In the genomic region with DNA sequence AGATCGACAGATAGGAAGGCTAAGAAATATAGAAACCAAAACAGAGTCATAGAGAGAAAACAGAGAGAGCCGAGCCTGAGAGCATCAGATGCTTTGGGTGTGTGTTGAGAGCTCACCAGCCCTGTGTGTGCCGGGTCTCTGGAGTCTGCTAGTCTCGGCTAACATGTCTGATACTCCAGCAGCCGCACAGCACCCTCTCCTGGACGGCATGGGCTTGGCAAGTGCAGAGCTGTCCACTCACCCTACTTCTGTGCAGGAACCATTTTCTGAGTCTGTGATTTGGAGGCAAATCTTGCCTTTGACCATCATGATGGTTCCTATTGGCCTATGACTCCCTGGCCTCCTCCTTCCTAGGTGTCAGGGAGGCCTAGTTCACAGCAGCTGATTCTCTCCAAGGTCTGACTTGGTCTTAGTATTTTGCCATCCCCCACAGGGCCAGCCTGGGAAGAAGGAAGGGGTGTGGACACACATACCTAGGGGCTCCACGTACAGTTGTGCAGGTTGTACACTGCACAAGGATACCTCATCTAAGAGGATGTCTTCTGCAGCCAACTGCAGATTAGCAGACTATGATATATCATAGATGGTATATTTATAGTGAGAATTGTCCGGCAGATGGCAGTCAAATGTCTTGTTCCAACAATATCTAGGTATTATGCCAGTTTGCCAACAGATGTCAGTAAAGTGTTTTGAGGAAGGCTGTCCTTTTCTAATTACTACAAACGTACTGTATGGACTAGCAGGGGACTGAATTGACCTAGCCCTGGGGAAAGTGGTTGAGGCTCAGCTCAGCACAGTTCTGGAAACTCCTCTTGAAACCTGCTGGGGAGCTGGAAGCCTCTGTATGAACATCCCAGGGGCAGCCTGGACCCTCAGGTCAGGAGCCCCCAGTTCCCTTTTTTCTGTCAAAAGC, we compare ENCODE assay signal across 8 cellular contexts. TPM values are rescaled to one million over a fixed set of nuclear protein-coding genes. Genes with fewer than 3 reads are reported as not detected.
DNase-seq lines count a peak whose midpoint lies in the region; ATAC-seq and TF ChIP-seq lines count a peak whose summit lies in the region.

No MANE protein-coding gene starts in this region.

- peak overlapping the region in 3 of 4 donors; percentile 27 to 66 (median 47) for H3K27ac ChIP-seq in body of pancreas

- no peak for TF ChIP-seq POLR2A in body of pancreas (IDR thresholded peaks at IDR 0.05)

- CTCF ChIA-PET in AG04449 (lab: Yijun Ruan, JAX) = interaction anchor here (0.6 to 27.6 kb wide), 94 partner anchors 8 to 352 kb away, joined by 3 to 1706 read pairs (median 4); a partner anchor contains a TSS

- no peaks in the 10 kb centered on the region for H3K27me3 ChIP-seq in body of pancreas

- WGBS in body of pancreas, 2 donors = 2 to 3% methylated on average over 9 of the region's 9 CpGs

- TF ChIP-seq CTCF in AG04449 (IDR thresholded peaks at IDR 0.05; ENCODE audit: insufficient read depth, low read length, missing control alignments) (peak; percentile 96), body of pancreas (IDR thresholded peaks at IDR 0.05) (peak; percentile 51 to 97 (median 96))

- H3K4me1 ChIP-seq in body of pancreas = peaks cover 33% of the 10 kb centered on the region

- no peak overlapping the region for H3K4me3 ChIP-seq in AG04449 (ENCODE audit: low read depth, low read length)
- H3K4me3 ChIP-seq in body of pancreas = no peak overlapping the region

- POLR2A ChIA-PET in AG04449 (lab: Yijun Ruan, JAX) = interaction anchor here (0.5 to 1.4 kb wide), 5 partner anchors 32 to 989 kb away, joined by 3 to 8 read pairs (median 3); a partner anchor contains a TSS

- no peaks in the 10 kb centered on the region for H3K9me3 ChIP-seq in body of pancreas

- peak; percentile 42 for DNase-seq in AG04449 (ENCODE audit: low read depth, low spot score)
- peak; percentile 87 for DNase-seq in NCI-H2171 (lab: John Stamatoyannopoulos, UW)
- DNase-seq in UCSD-AML1 (lab: John Stamatoyannopoulos, UW; ENCODE audit: unreplicated experiment) = peak; percentile 85
- peak; percentile 93 to 96 (median 94) for DNase-seq in body of pancreas
- peak; percentile 92 for DNase-seq in inferior parietal cortex (ENCODE audit: extremely low spot score)
- DNase-seq in stimulated activated CD4-positive, alpha-beta T cell treated with anti-CD3 and anti-CD28 coated beads, Interleukin-12 subunit alpha, Interleukin-12 subunit beta, amount 100 ng/mL, for 24 hours (ENCODE audit: low read depth in 2 of 2) = peak; percentile 76 to 89

- H3K36me3 ChIP-seq in body of pancreas (replicated peaks in 1 of 2; ENCODE audit: insufficient read depth in 1 of 2, low read depth in 2 of 2) = no peaks in the 10 kb centered on the region

- peak; percentile 78 for ATAC-seq in GM18870 (IDR thresholded peaks at IDR 0.05; ENCODE audit: unreplicated experiment)
- ATAC-seq in HG03108 (IDR thresholded peaks at IDR 0.05; ENCODE audit: unreplicated experiment) = peak; percentile 89
- ATAC-seq in body of pancreas = peak; percentile 95

- intact Hi-C loops in body of pancreas (cut with DNase I) = loop anchor here (5.0 to 10.0 kb wide), 2 partner anchors 189 to 244 kb away; no protein-coding TSS in a partner anchor

RNA-seq across cellular contexts. Expression of a gene that starts 13.0 kb away (rescaled TPM):
- total RNA-seq in body of pancreas = 10 to 100 TPM; 10.1 to 11.9 TPM

RNA-seq across cellular contexts. Expression of a gene that starts 32.4 kb away (rescaled TPM):
- total RNA-seq in body of pancreas = 100 to 1,000 TPM; 152 to 198 TPM

Comparison
In these comparisons a context has a peak if more than half of its experiments do, and no peak if none do; other contexts are left out.
1. DNase-seq: peak in every context shown above with its lines; median percentile 94 in body of pancreas; 92 in inferior parietal cortex; 87 in NCI-H2171; 85 in UCSD-AML1; 82 in stimulated activated CD4-positive, alpha-beta T cell treated with anti-CD3 and anti-CD28 coated beads, Interleukin-12 subunit alpha, Interleukin-12 subunit beta, amount 100 ng/mL, for 24 hours; 42 in AG04449.